ENCODE assay signal across 8 cellular contexts in genomic region chr12:121095544-121096198, GRCh38. TPM values are rescaled to one million over a fixed set of nuclear protein-coding genes. Genes with fewer than 3 reads are reported as not detected.
A peak's percentile ranks its signal among the peaks of the same experiment; 100 is the strongest.
DNase-seq lines count a peak whose midpoint lies in the region; ATAC-seq lines count a peak whose summit lies in the region.

No MANE protein-coding gene starts in this region.

- DNase-seq in NCI-H82 (lab: John Stamatoyannopoulos, UW) (peak; percentile 80), medulla oblongata (ENCODE audit: extremely low spot score) (peak; percentile 65)
- peak; percentile 88 for DNase-seq in activated CD8-positive, alpha-beta T cell treated with anti-CD3 and anti-CD28 coated beads, Interleukin-2, amount 10 ng/mL, durations not matched to agents 7 days and 5 days
- DNase-seq in effector CD4-positive, alpha-beta T cell: peak; percentile 71
- peak; percentile 57 to 76 (median 62) for DNase-seq in stimulated activated CD4-positive, alpha-beta T cell treated with anti-CD3 and anti-CD28 coated beads, TNF-alpha, amount 100 ng/mL, for 24 hours (ENCODE audit: low read depth in 3 of 3)

- peaks cover 10% of the 10 kb centered on the region for H3K9me3 Mint-ChIP-seq in activated CD8-positive, alpha-beta T cell treated with anti-CD3 and anti-CD28 coated beads, Interleukin-2, amount 10 ng/mL, durations not matched to agents 7 days and 5 days (ENCODE audit: insufficient read depth)

- ATAC-seq in HG03520 (IDR thresholded peaks at IDR 0.05; ENCODE audit: unreplicated experiment) (peak; percentile 35), HG03280 (IDR thresholded peaks at IDR 0.05; ENCODE audit: unreplicated experiment) (no peak)
- peak; percentile 88 for ATAC-seq in activated CD8-positive, alpha-beta T cell treated with anti-CD3 and anti-CD28 coated beads, Interleukin-2, amount 10 ng/mL, durations not matched to agents 7 days and 5 days

- CTCF ChIA-PET in activated CD8-positive, alpha-beta T cell treated with anti-CD3 and anti-CD28 coated beads, Interleukin-2, amount 10 ng/mL, durations not matched to agents 7 days and 5 days (lab: Charles Lee): interaction anchor here (0.6 to 7.3 kb wide), 14 partner anchors 9 to 127 kb away, joined by 3 to 127 read pairs (median 4); no protein-coding TSS in a partner anchor

- no peaks in the 10 kb centered on the region for H3K36me3 ChIP-seq in ES-I3 (ENCODE audit: insufficient read depth, low read length)

- peaks cover 52% of the 10 kb centered on the region for H3K4me1 Mint-ChIP-seq in activated CD8-positive, alpha-beta T cell treated with anti-CD3 and anti-CD28 coated beads, Interleukin-2, amount 10 ng/mL, durations not matched to agents 7 days and 5 days (ENCODE audit: low read depth)

- H3K27ac Mint-ChIP-seq in activated CD8-positive, alpha-beta T cell treated with anti-CD3 and anti-CD28 coated beads, Interleukin-2, amount 10 ng/mL, durations not matched to agents 7 days and 5 days: peak overlapping the region; percentile 82

- H3K9me3 ChIP-seq in ES-I3 (ENCODE audit: control insufficient read depth, insufficient read depth, low read length): no peaks in the 10 kb centered on the region; the same call in 1 of the 2 replicates

- peaks cover 2% of the 10 kb centered on the region for H3K27me3 Mint-ChIP-seq in activated CD8-positive, alpha-beta T cell treated with anti-CD3 and anti-CD28 coated beads, Interleukin-2, amount 10 ng/mL, durations not matched to agents 7 days and 5 days (ENCODE audit: low read depth)

- H3K9ac ChIP-seq in ES-I3 (ENCODE audit: low read depth, low read length): peak overlapping the region; percentile 47; the same call in 1 of the 2 replicates

- no peaks in the 10 kb centered on the region for H3K4me1 ChIP-seq in ES-I3 (ENCODE audit: insufficient read depth, low read length)

- H3K4me3 Mint-ChIP-seq in activated CD8-positive, alpha-beta T cell treated with anti-CD3 and anti-CD28 coated beads, Interleukin-2, amount 10 ng/mL, durations not matched to agents 7 days and 5 days: peak overlapping the region; percentile 81

- H3K36me3 Mint-ChIP-seq in activated CD8-positive, alpha-beta T cell treated with anti-CD3 and anti-CD28 coated beads, Interleukin-2, amount 10 ng/mL, durations not matched to agents 7 days and 5 days (ENCODE audit: low read depth): peaks cover 13% of the 10 kb centered on the region

- POLR2A ChIA-PET in activated CD8-positive, alpha-beta T cell treated with anti-CD3 and anti-CD28 coated beads, Interleukin-2, amount 10 ng/mL, durations not matched to agents 7 days and 5 days (lab: Charles Lee): no interaction called here

RNA-seq across cellular contexts. Expression of gene P2RX7, which starts 37.0 kb away (rescaled TPM):
- total RNA-seq in activated CD8-positive, alpha-beta T cell treated with anti-CD3 and anti-CD28 coated beads, Interleukin-2, amount 10 ng/mL, durations not matched to agents 7 days and 5 days: 1 to 10 TPM; 8.9 to 9.7 TPM

RNA-seq across cellular contexts. Expression of gene OASL, which starts 56.6 kb away (rescaled TPM):
- 10 to 100 TPM; 29.2 to 33.5 TPM for total RNA-seq in activated CD8-positive, alpha-beta T cell treated with anti-CD3 and anti-CD28 coated beads, Interleukin-2, amount 10 ng/mL, durations not matched to agents 7 days and 5 days
